15 cellular contexts compared by ENCODE assay signal in genomic region chr3:46092704-46093085, GRCh38.
A peak's percentile ranks its signal among the peaks of the same experiment; 100 is the strongest.
DNase-seq lines count a peak whose midpoint lies in the region; ATAC-seq and TF ChIP-seq lines count a peak whose summit lies in the region.
"Had no signal": no experiment of that assay in that cellular context is flagged by ENCODE, and none has a peak within 500 bp of the region (broad histone marks: within the 10 kb centered on the region; RNA-seq: fewer than 3 reads in every experiment).

No MANE protein-coding gene starts in this region.

- ATAC-seq in GM19324 (IDR thresholded peaks at IDR 0.05; ENCODE audit: low FRiP score, unreplicated experiment) (peak; percentile 48), HG02938 (IDR thresholded peaks at IDR 0.05; ENCODE audit: unreplicated experiment) (peak; percentile 35)
- ATAC-seq: activated T-cell treated with anti-CD3 and anti-CD28 coated beads, Interleukin-2, amount 50 U/mL, for 4 hours; mucosa of descending colon had no signal

- H3K36me3 Mint-ChIP-seq in glutamatergic neuron (ENCODE audit: unreplicated experiment) = no peaks in the 10 kb centered on the region

- peaks cover 7% of the 10 kb centered on the region for H3K27me3 Mint-ChIP-seq in glutamatergic neuron (ENCODE audit: unreplicated experiment)

- no peak overlapping the region for H3K27ac Mint-ChIP-seq in glutamatergic neuron (ENCODE audit: unreplicated experiment)
- H3K27ac Mint-ChIP-seq: stimulated activated naive CD8-positive, alpha-beta T cell treated with anti-CD3 and anti-CD28 coated beads, Interleukin-15, Interleukin-2, amounts not matched to agents 100 ng/mL and 50 ng/mL, for 24 hours had no signal

- DNase-seq in GM10248 (ENCODE audit: extremely low spot score) = peak; percentile 24
- DNase-seq in OCI-M1 (lab: John Stamatoyannopoulos, UW) = peak; percentile 16
- no peak for DNase-seq in activated CD4-positive, alpha-beta T cell treated with anti-CD3 and anti-CD28 coated beads for 4 hours
- no peak for DNase-seq in glutamatergic neuron
- DNase-seq in superior temporal gyrus (ENCODE audit: extremely low spot score) = no peak
- DNase-seq in DMS 273 treated with DMSO at 0.1 percent for 48 hours (lab: John Stamatoyannopoulos, UW) = no peak
- DNase-seq: activated T-cell treated with anti-CD3 and anti-CD28 coated beads, Interleukin-2, amount 50 U/mL, for 4 hours; DMS79 treated with DMSO at 0.1 percent for 48 hours; mucosa of descending colon; NCI-H1436 treated with DMSO at 0.1 percent for 48 hours; NCI-H69; stimulated activated CD4-positive, alpha-beta T cell treated with anti-CD3 and anti-CD28 coated beads, Interleukin-4, amount 100 ng/mL, for 1 hour had no signal

- H3K4me3 Mint-ChIP-seq in glutamatergic neuron (ENCODE audit: unreplicated experiment) = no peak overlapping the region
- H3K4me3 Mint-ChIP-seq: activated T-cell treated with anti-CD3 and anti-CD28 coated beads, Interleukin-2, amount 50 U/mL, for 4 hours; stimulated activated naive CD8-positive, alpha-beta T cell treated with anti-CD3 and anti-CD28 coated beads, Interleukin-15, Interleukin-2, amounts not matched to agents 100 ng/mL and 50 ng/mL, for 24 hours had no signal

- TF ChIP-seq CTCF in GM10248 (IDR thresholded peaks at IDR 0.05; ENCODE audit: control extremely low read depth, extremely low read depth, low read depth, missing control alignments) (no peak), glutamatergic neuron (IDR thresholded peaks at IDR 0.05; ENCODE audit: partially characterized antibody, unreplicated experiment) (no peak)

- CTCF ChIA-PET in GM10248 (lab: Yijun Ruan, JAX) = interaction anchor here (1.0 to 11.3 kb wide), 4 partner anchors 9 to 154 kb away, joined by 3 to 165 read pairs (median 4); partner anchors contain the start of gene CCR1

- POLR2A ChIA-PET in GM10248 (lab: Yijun Ruan, JAX) = no interaction called here

- H3K4me1 Mint-ChIP-seq in glutamatergic neuron (ENCODE audit: low read depth, unreplicated experiment) = peaks cover 2% of the 10 kb centered on the region

- no peaks in the 10 kb centered on the region for H3K9me3 Mint-ChIP-seq in glutamatergic neuron (ENCODE audit: unreplicated experiment)
- H3K9me3 Mint-ChIP-seq: activated T-cell treated with anti-CD3 and anti-CD28 coated beads, Interleukin-2, amount 50 U/mL, for 4 hours; stimulated activated naive CD8-positive, alpha-beta T cell treated with anti-CD3 and anti-CD28 coated beads, Interleukin-15, Interleukin-2, amounts not matched to agents 100 ng/mL and 50 ng/mL, for 24 hours had no signal

Comparison
In these comparisons a context has a peak if more than half of its experiments do, and no peak if none do; other contexts are left out.
1. DNase-seq: peak in GM10248 (single experiment) and OCI-M1 (single experiment); none in activated CD4-positive, alpha-beta T cell treated with anti-CD3 and anti-CD28 coated beads for 4 hours (0 of 2), glutamatergic neuron (single experiment), superior temporal gyrus (single experiment) and DMS 273 treated with DMSO at 0.1 percent for 48 hours (single experiment).